ENCODE assay signal across 19 cellular contexts in genomic region chr20:61649879-61650200, GRCh38.
DNase-seq lines count a peak whose midpoint lies in the region; ATAC-seq and TF ChIP-seq lines count a peak whose summit lies in the region.
"Had no signal": no experiment of that assay in that cellular context is flagged by ENCODE, and none has a peak within 500 bp of the region (broad histone marks: within the 10 kb centered on the region; RNA-seq: fewer than 3 reads in every experiment).

No MANE protein-coding gene starts in this region.

- H3K27me3 Mint-ChIP-seq in WTC11 (ENCODE audit: low read depth): peaks cover 25% of the 10 kb centered on the region
- H3K27me3 Mint-ChIP-seq: B cell; CD4-positive, alpha-beta T cell had no signal

- H3K27me3 ChIP-seq in lower lobe of right lung (ENCODE audit: low read depth) (no peaks in the 10 kb centered on the region), spleen (replicated peaks in 1 of 7) (no peaks in the 10 kb centered on the region)
- H3K27me3 ChIP-seq: BLaER1 treated with 17β-estradiol and CSF1 and Interleukin-3, amounts not matched to agents 10 nM and 100 nM had no signal

- H3K36me3 Mint-ChIP-seq in WTC11: peaks cover 5% of the 10 kb centered on the region
- H3K36me3 Mint-ChIP-seq: CD8-positive, alpha-beta T cell had no signal

- DNase-seq in Right ventricle myocardium inferior (ENCODE audit: missing footprints) (peak; percentile 26), cardiac septum (ENCODE audit: low spot score) (no peak), WTC11 (ENCODE audit: low spot score) (no peak), lower lobe of right lung (peak; percentile 34), spleen (peak; percentile 63), ACHN (no peak)
- DNase-seq: 8988T; AML-193; Caco-2; Calu3; CD4-positive, alpha-beta T cell; CD8-positive, alpha-beta T cell; DMS79 treated with DMSO at 0.1 percent for 48 hours; GF-D8 had no signal

- peaks cover 7% of the 10 kb centered on the region; the same call in 1 of the 2 replicates for H3K4me1 Mint-ChIP-seq in WTC11
- H3K4me1 Mint-ChIP-seq: B cell had no signal

- H3K9me3 ChIP-seq in lower lobe of right lung (no peaks in the 10 kb centered on the region), spleen (peaks cover 0 to 8% (median 0%) of the 10 kb centered on the region in 8 donors)
- H3K9me3 ChIP-seq: Caco-2 had no signal

- POLR2A ChIA-PET in WTC11 (lab: Charles Lee): interaction anchor here (0.9 kb wide), 1 partner anchor 510 kb away, joined by 3 read pairs; no protein-coding TSS in a partner anchor

- peaks cover 7% of the 10 kb centered on the region for H3K9me3 Mint-ChIP-seq in WTC11
- H3K9me3 Mint-ChIP-seq: CD4-positive, alpha-beta T cell; CD8-positive, alpha-beta T cell had no signal

- H3K4me3 Mint-ChIP-seq in WTC11: no peak overlapping the region
- H3K4me3 Mint-ChIP-seq: B cell; CD4-positive, alpha-beta T cell; CD8-positive, alpha-beta T cell had no signal

- intact Hi-C loops in Right ventricle myocardium inferior (cut with DNase I): no loop called here
- intact Hi-C loops in cardiac septum (cut with DNase I): no loop called here
- intact Hi-C loops in lower lobe of right lung (cut with DNase I): no loop called here
- intact Hi-C loops in spleen (cut with DNase I; ENCODE audit: low total_unique reads): no loop called here

- CTCF ChIA-PET in WTC11 (lab: Charles Lee): no interaction called here

- no peak for ATAC-seq in Right ventricle myocardium inferior
- no peak for ATAC-seq in WTC11
- no peak for ATAC-seq in lower lobe of right lung
- ATAC-seq in GM21529 (IDR thresholded peaks at IDR 0.05; ENCODE audit: unreplicated experiment): no peak
- no peak for ATAC-seq in HG03196 (IDR thresholded peaks at IDR 0.05; ENCODE audit: unreplicated experiment)
- ATAC-seq: CD8-positive, alpha-beta T cell had no signal

- 0 out of 2 replicates have a peak overlapping the region, but pooled peaks have one; percentile 34 for H3K27ac Mint-ChIP-seq in WTC11
- H3K27ac Mint-ChIP-seq: B cell; CD4-positive, alpha-beta T cell; CD8-positive, alpha-beta T cell had no signal

- no peaks in the 10 kb centered on the region for H3K36me3 ChIP-seq in lower lobe of right lung
- no peaks in the 10 kb centered on the region for H3K36me3 ChIP-seq in spleen
- H3K36me3 ChIP-seq: BLaER1 treated with 17β-estradiol and CSF1 and Interleukin-3, amounts not matched to agents 10 nM and 100 nM had no signal

- in situ Hi-C loops in ACHN (cut with HindIII; ENCODE audit: low pct_ligation_motif_present, low pct_unique_long_range_greater_than_20kb, low sequenced_read_pairs): no loop called here

- H3K4me3 ChIP-seq in lower lobe of right lung (no peak overlapping the region), spleen (no peak overlapping the region)
- H3K4me3 ChIP-seq: BLaER1 treated with 17β-estradiol and CSF1 and Interleukin-3, amounts not matched to agents 10 nM and 100 nM had no signal

- WGBS in spleen, 5 donors: 85 to 92% (median 88%) methylated on average over 9 of the region's 9 CpGs

- TF ChIP-seq POLR2A in spleen (IDR thresholded peaks at IDR 0.05): no peak

- no peak overlapping the region for H3K27ac ChIP-seq in lower lobe of right lung
- no peak overlapping the region for H3K27ac ChIP-seq in spleen
- H3K27ac ChIP-seq: BLaER1 treated with 17β-estradiol and CSF1 and Interleukin-3, amounts not matched to agents 10 nM and 100 nM; C4-2B had no signal

- no peaks in the 10 kb centered on the region for H3K4me1 ChIP-seq in lower lobe of right lung
- H3K4me1 ChIP-seq in spleen: no peaks in the 10 kb centered on the region
- H3K4me1 ChIP-seq: Caco-2 had no signal

- TF ChIP-seq CTCF in WTC11 (IDR thresholded peaks at IDR 0.05) (no peak), lower lobe of right lung (IDR thresholded peaks at IDR 0.05) (no peak), spleen (IDR thresholded peaks at IDR 0.05 in 8 of 11, conservative IDR thresholded peaks at IDR 0.05 in 3 of 11) (no peak)

TF ChIP-seq in WTC11, 78 proteins besides CTCF, POLR2A, EP300 and RAD21 (continues in another document):
- TF ChIP-seq STAT6 (CRISPR knock-in tag; conservative IDR thresholded peaks at IDR 0.05; ENCODE audit: low read depth): no peak
- TF ChIP-seq ELF4 (CRISPR knock-in tag; IDR thresholded peaks at IDR 0.05; ENCODE audit: low read depth): no peak
- TF ChIP-seq ESRRA (CRISPR knock-in tag; IDR thresholded peaks at IDR 0.05; ENCODE audit: borderline replicate concordance): no peak
- TF ChIP-seq HMGA2 (CRISPR knock-in tag; IDR thresholded peaks at IDR 0.05): no peak
- TF ChIP-seq ARID4B (CRISPR knock-in tag; IDR thresholded peaks at IDR 0.05; ENCODE audit: borderline replicate concordance): no peak
- no peak for TF ChIP-seq ATF6 (CRISPR knock-in tag; IDR thresholded peaks at IDR 0.05)
- no peak for TF ChIP-seq NFYB (CRISPR knock-in tag; conservative IDR thresholded peaks at IDR 0.05; ENCODE audit: low read depth)
- TF ChIP-seq ZNF396 (CRISPR knock-in tag; IDR thresholded peaks at IDR 0.05; ENCODE audit: borderline replicate concordance): no peak

Comparison
In these comparisons a context has a peak if more than half of its experiments do, and no peak if none do; other contexts are left out.
1. DNase-seq: peak in Right ventricle myocardium inferior (single experiment), lower lobe of right lung (single experiment) and spleen (single experiment); none in cardiac septum (single experiment), WTC11 (single experiment) and ACHN (single experiment).